ENCODE assay signal across 1 cellular context in the genomic region with DNA sequence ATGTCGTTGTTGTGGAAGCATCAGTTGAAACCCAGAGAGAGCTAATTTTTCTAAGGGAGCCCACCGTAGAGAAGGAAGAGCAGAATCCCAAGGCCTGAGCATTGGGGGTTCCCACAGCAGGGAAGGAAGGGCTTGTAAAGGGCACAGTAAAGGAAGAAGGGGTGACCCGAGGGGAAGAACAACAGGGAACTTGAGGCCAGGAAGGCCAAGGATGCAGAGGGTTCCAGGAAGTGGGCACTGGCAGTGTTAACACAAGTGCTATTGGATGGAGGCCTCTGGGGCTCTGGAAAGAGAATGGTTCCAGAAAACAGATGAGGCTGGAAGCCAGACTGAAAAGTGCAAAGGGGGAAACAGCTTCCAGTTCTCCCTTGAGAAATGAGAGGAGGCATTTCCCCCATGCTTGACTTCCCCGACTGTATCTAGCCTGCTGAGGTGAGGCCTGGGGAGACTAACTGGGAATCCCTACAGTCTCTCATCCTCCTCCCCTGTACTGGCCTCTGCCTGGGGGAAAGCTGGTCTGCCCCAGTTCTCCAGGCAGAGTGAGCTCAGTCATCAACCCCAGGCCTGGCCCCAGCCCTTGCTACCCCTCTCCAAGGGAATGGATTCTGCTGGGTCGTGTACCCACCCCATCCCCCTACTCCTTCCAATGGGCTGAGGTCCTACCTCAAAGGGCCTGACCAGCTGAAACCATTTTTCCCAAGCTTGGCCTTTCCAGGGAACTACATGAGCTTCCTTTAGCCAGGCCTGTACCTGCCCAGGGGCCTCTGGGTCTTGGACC.
TF ChIP-seq lines count a peak whose summit lies in the region.

No MANE protein-coding gene starts in this region.

TF ChIP-seq in HepG2, 621 proteins besides CTCF, POLR2A, EP300 and RAD21:
- TF ChIP-seq, protein P1, sequence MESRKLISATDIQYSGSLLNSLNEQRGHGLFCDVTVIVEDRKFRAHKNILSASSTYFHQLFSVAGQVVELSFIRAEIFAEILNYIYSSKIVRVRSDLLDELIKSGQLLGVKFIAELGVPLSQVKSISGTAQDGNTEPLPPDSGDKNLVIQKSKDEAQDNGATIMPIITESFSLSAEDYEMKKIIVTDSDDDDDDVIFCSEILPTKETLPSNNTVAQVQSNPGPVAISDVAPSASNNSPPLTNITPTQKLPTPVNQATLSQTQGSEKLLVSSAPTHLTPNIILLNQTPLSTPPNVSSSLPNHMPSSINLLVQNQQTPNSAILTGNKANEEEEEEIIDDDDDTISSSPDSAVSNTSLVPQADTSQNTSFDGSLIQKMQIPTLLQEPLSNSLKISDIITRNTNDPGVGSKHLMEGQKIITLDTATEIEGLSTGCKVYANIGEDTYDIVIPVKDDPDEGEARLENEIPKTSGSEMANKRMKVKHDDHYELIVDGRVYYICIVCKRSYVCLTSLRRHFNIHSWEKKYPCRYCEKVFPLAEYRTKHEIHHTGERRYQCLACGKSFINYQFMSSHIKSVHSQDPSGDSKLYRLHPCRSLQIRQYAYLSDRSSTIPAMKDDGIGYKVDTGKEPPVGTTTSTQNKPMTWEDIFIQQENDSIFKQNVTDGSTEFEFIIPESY (CRISPR knock-in tag; IDR thresholded peaks at IDR 0.05), result no peak
- TF ChIP-seq, protein P2, sequence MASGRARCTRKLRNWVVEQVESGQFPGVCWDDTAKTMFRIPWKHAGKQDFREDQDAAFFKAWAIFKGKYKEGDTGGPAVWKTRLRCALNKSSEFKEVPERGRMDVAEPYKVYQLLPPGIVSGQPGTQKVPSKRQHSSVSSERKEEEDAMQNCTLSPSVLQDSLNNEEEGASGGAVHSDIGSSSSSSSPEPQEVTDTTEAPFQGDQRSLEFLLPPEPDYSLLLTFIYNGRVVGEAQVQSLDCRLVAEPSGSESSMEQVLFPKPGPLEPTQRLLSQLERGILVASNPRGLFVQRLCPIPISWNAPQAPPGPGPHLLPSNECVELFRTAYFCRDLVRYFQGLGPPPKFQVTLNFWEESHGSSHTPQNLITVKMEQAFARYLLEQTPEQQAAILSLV (CRISPR knock-in tag; IDR thresholded peaks at IDR 0.05; ENCODE audit: borderline replicate concordance), result peak; percentile 62; the same call in 1 of the 2 replicates
- TF ChIP-seq RBAK (CRISPR knock-in tag; IDR thresholded peaks at IDR 0.05) (no peak), ZNF17 (CRISPR knock-in tag; IDR thresholded peaks at IDR 0.05) (no peak), HNRNPLL (IDR thresholded peaks at IDR 0.05; ENCODE audit: low read depth, low read length, poor library complexity, severe bottlenecking) (no peak), MAF1 (CRISPR knock-in tag; IDR thresholded peaks at IDR 0.05; ENCODE audit: borderline replicate concordance) (no peak)
- TF ChIP-seq, protein P3, sequence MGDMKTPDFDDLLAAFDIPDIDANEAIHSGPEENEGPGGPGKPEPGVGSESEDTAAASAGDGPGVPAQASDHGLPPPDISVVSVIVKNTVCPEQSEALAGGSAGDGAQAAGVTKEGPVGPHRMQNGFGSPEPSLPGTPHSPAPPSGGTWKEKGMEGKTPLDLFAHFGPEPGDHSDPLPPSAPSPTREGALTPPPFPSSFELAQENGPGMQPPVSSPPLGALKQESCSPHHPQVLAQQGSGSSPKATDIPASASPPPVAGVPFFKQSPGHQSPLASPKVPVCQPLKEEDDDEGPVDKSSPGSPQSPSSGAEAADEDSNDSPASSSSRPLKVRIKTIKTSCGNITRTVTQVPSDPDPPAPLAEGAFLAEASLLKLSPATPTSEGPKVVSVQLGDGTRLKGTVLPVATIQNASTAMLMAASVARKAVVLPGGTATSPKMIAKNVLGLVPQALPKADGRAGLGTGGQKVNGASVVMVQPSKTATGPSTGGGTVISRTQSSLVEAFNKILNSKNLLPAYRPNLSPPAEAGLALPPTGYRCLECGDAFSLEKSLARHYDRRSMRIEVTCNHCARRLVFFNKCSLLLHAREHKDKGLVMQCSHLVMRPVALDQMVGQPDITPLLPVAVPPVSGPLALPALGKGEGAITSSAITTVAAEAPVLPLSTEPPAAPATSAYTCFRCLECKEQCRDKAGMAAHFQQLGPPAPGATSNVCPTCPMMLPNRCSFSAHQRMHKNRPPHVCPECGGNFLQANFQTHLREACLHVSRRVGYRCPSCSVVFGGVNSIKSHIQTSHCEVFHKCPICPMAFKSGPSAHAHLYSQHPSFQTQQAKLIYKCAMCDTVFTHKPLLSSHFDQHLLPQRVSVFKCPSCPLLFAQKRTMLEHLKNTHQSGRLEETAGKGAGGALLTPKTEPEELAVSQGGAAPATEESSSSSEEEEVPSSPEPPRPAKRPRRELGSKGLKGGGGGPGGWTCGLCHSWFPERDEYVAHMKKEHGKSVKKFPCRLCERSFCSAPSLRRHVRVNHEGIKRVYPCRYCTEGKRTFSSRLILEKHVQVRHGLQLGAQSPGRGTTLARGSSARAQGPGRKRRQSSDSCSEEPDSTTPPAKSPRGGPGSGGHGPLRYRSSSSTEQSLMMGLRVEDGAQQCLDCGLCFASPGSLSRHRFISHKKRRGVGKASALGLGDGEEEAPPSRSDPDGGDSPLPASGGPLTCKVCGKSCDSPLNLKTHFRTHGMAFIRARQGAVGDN (CRISPR knock-in tag; IDR thresholded peaks at IDR 0.05), result peak; percentile 47
